20 cellular contexts compared by ENCODE assay signal in genomic region chr6:151112130-151112529, GRCh38.
"Had no signal": no experiment of that assay in that cellular context is flagged by ENCODE, and none has a peak within 500 bp of the region (broad histone marks: within the 10 kb centered on the region; RNA-seq: fewer than 3 reads in every experiment).

No MANE protein-coding gene starts in this region.

- H3K79me2 ChIP-seq: hepatocyte had no signal

- H3K36me3 Mint-ChIP-seq: brain; natural killer cell; stimulated activated naive B cell treated with anti-CD40 and anti-IgM and Interleukin-4, amounts not matched to agents 10 μg/mL and 1 μg/mL and 100 μg/mL, for 72 hours had no signal

- H3K27ac ChIP-seq: dorsolateral prefrontal cortex, hepatocyte, spleen, tibial nerve, vagina had no signal

- H3K4me1 ChIP-seq: spleen, tibial nerve, vagina had no signal

- H3K4me3 Mint-ChIP-seq: activated CD4-positive, alpha-beta T cell treated with anti-CD3 and anti-CD28 coated beads, Interleukin-2, amount 10 ng/mL, durations not matched to agents 24 days and 14 days; activated CD8-positive, alpha-beta T cell treated with anti-CD3 and anti-CD28 coated beads, Interleukin-2, amount 10 ng/mL, durations not matched to agents 7 days and 5 days; activated naive CD4-positive, alpha-beta T cell treated with anti-CD3 and anti-CD28 coated beads for 36 hours; activated naive CD8-positive, alpha-beta T cell treated with anti-CD3 and anti-CD28 coated beads, Interleukin-2, amount 50 U/mL, for 24 hours; activated T-cell treated with anti-CD3 and anti-CD28 coated beads, Interleukin-2, amount 50 U/mL, for 24 hours; brain; natural killer cell; stimulated activated naive B cell treated with anti-CD40 and anti-IgM and Interleukin-4, amounts not matched to agents 10 μg/mL and 1 μg/mL and 100 μg/mL, for 72 hours had no signal

- H3K9me3 Mint-ChIP-seq: activated CD4-positive, alpha-beta T cell treated with anti-CD3 and anti-CD28 coated beads, Interleukin-2, amount 10 ng/mL, durations not matched to agents 24 days and 14 days; activated naive CD8-positive, alpha-beta T cell treated with anti-CD3 and anti-CD28 coated beads, Interleukin-2, amount 50 U/mL, for 24 hours; activated T-cell treated with anti-CD3 and anti-CD28 coated beads, Interleukin-2, amount 50 U/mL, for 24 hours; brain; natural killer cell; stimulated activated naive B cell treated with anti-CD40 and anti-IgM and Interleukin-4, amounts not matched to agents 10 μg/mL and 1 μg/mL and 100 μg/mL, for 72 hours had no signal

- ATAC-seq: activated CD8-positive, alpha-beta T cell treated with anti-CD3 and anti-CD28 coated beads, Interleukin-2, amount 10 ng/mL, durations not matched to agents 7 days and 5 days; activated naive CD8-positive, alpha-beta T cell treated with anti-CD3 and anti-CD28 coated beads, Interleukin-2, amount 50 U/mL, for 24 hours; left cardiac atrium; natural killer cell; stimulated activated naive B cell treated with anti-CD40 and anti-IgM and Interleukin-4, amounts not matched to agents 10 μg/mL and 1 μg/mL and 100 μg/mL, for 72 hours had no signal

- H3K4me3 ChIP-seq: dorsolateral prefrontal cortex, hepatocyte, spleen, tibial nerve, vagina had no signal

- H3K9me3 ChIP-seq: spleen, tibial nerve, vagina had no signal

- H3K4me1 Mint-ChIP-seq: activated CD4-positive, alpha-beta T cell treated with anti-CD3 and anti-CD28 coated beads, Interleukin-2, amount 10 ng/mL, durations not matched to agents 24 days and 14 days; activated naive CD8-positive, alpha-beta T cell treated with anti-CD3 and anti-CD28 coated beads, Interleukin-2, amount 50 U/mL, for 24 hours; natural killer cell; stimulated activated naive B cell treated with anti-CD40 and anti-IgM and Interleukin-4, amounts not matched to agents 10 μg/mL and 1 μg/mL and 100 μg/mL, for 72 hours had no signal

- H3K27me3 ChIP-seq: hepatocyte, spleen, tibial nerve, vagina had no signal

- DNase-seq: activated CD4-positive, alpha-beta T cell treated with anti-CD3 and anti-CD28 coated beads, Interleukin-2, amount 10 ng/mL, durations not matched to agents 24 days and 14 days; activated CD8-positive, alpha-beta T cell treated with anti-CD3 and anti-CD28 coated beads, Interleukin-2, amount 10 ng/mL, durations not matched to agents 7 days and 5 days; activated naive CD4-positive, alpha-beta T cell treated with anti-CD3 and anti-CD28 coated beads for 36 hours; activated naive CD8-positive, alpha-beta T cell treated with anti-CD3 and anti-CD28 coated beads, Interleukin-2, amount 50 U/mL, for 24 hours; activated T-cell treated with anti-CD3 and anti-CD28 coated beads, Interleukin-2, amount 50 U/mL, for 24 hours; anterior cingulate cortex; central memory CD4-positive, alpha-beta T cell; dorsolateral prefrontal cortex; left cardiac atrium; mesendoderm; natural killer cell; nucleus accumbens; retina; spleen; stimulated activated naive B cell treated with anti-CD40 and anti-IgM and Interleukin-4, amounts not matched to agents 10 μg/mL and 1 μg/mL and 100 μg/mL, for 72 hours; substantia nigra had no signal

- H3K27me3 Mint-ChIP-seq: brain had no signal

- H3K27ac Mint-ChIP-seq: activated CD4-positive, alpha-beta T cell treated with anti-CD3 and anti-CD28 coated beads, Interleukin-2, amount 10 ng/mL, durations not matched to agents 24 days and 14 days; activated CD8-positive, alpha-beta T cell treated with anti-CD3 and anti-CD28 coated beads, Interleukin-2, amount 10 ng/mL, durations not matched to agents 7 days and 5 days; activated naive CD4-positive, alpha-beta T cell treated with anti-CD3 and anti-CD28 coated beads for 36 hours; activated naive CD8-positive, alpha-beta T cell treated with anti-CD3 and anti-CD28 coated beads, Interleukin-2, amount 50 U/mL, for 24 hours; activated T-cell treated with anti-CD3 and anti-CD28 coated beads, Interleukin-2, amount 50 U/mL, for 24 hours; natural killer cell; stimulated activated naive B cell treated with anti-CD40 and anti-IgM and Interleukin-4, amounts not matched to agents 10 μg/mL and 1 μg/mL and 100 μg/mL, for 72 hours had no signal

- H3K36me3 ChIP-seq: spleen, tibial nerve, vagina had no signal

- H2AFZ ChIP-seq: hepatocyte had no signal

- H3K4me2 ChIP-seq: hepatocyte had no signal
